ENCODE assay signal across 9 cellular contexts in the genomic region with DNA sequence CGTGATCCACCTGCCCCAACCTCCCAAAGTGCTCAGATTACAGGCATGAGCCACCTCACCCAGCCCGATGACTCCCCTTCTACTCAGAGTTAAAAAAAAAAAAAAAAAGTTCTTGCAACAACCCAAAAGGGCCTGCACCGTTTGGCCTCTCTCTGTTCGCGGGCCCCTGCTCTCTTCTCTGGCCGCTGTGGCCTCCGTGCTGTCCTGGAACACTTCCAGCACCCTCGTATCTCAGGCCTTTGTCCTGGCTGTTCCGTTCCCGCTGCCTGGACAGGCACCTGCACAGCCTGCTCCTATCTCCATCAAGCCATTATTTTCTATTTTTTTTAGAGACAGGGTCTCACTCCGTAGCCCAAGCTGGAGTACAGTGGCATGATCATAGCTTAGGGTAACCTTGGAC.
"Had no signal": no experiment of that assay in that cellular context is flagged by ENCODE, and none has a peak within 500 bp of the region (broad histone marks: within the 10 kb centered on the region; RNA-seq: fewer than 3 reads in every experiment).

No MANE protein-coding gene starts in this region.

- H3K9me3 Mint-ChIP-seq: activated CD4-positive, alpha-beta memory T cell treated with anti-CD3 and anti-CD28 coated beads, Interleukin-2, amount 10 ng/mL, durations not matched to agents 7 days and 5 days; activated naive CD4-positive, alpha-beta T cell treated with anti-CD3 and anti-CD28 coated beads, Interleukin-2, amount 10 ng/mL, durations not matched to agents 7 days and 5 days; activated T-cell treated with anti-CD3 and anti-CD28 coated beads, Interleukin-2, amount 50 U/mL, for 24 hours; nephron had no signal

- H3K4me3 Mint-ChIP-seq: activated CD4-positive, alpha-beta memory T cell treated with anti-CD3 and anti-CD28 coated beads, Interleukin-2, amount 10 ng/mL, durations not matched to agents 7 days and 5 days; activated CD4-positive, alpha-beta T cell treated with anti-CD3 and anti-CD28 coated beads for 36 hours; activated naive CD4-positive, alpha-beta T cell treated with anti-CD3 and anti-CD28 coated beads, Interleukin-2, amount 10 ng/mL, durations not matched to agents 7 days and 5 days; activated T-cell treated with anti-CD3 and anti-CD28 coated beads, Interleukin-2, amount 50 U/mL, for 24 hours; nephron had no signal

- H3K27ac Mint-ChIP-seq: activated CD4-positive, alpha-beta memory T cell treated with anti-CD3 and anti-CD28 coated beads, Interleukin-2, amount 10 ng/mL, durations not matched to agents 7 days and 5 days; activated CD4-positive, alpha-beta T cell treated with anti-CD3 and anti-CD28 coated beads for 36 hours; activated naive CD4-positive, alpha-beta T cell treated with anti-CD3 and anti-CD28 coated beads, Interleukin-2, amount 10 ng/mL, durations not matched to agents 7 days and 5 days; activated T-cell treated with anti-CD3 and anti-CD28 coated beads, Interleukin-2, amount 50 U/mL, for 24 hours; nephron had no signal

- H3K4me1 Mint-ChIP-seq: nephron had no signal

- H3K27me3 ChIP-seq: dorsolateral prefrontal cortex, esophagus squamous epithelium, transverse colon had no signal

- H3K27me3 Mint-ChIP-seq: activated CD4-positive, alpha-beta memory T cell treated with anti-CD3 and anti-CD28 coated beads, Interleukin-2, amount 10 ng/mL, durations not matched to agents 7 days and 5 days; activated CD4-positive, alpha-beta T cell treated with anti-CD3 and anti-CD28 coated beads for 36 hours; activated T-cell treated with anti-CD3 and anti-CD28 coated beads, Interleukin-2, amount 50 U/mL, for 24 hours had no signal

- H3K27ac ChIP-seq: dorsolateral prefrontal cortex had no signal

- H3K4me3 ChIP-seq: dorsolateral prefrontal cortex, esophagus squamous epithelium, transverse colon had no signal

- DNase-seq: activated CD4-positive, alpha-beta memory T cell treated with anti-CD3 and anti-CD28 coated beads, Interleukin-2, amount 10 ng/mL, durations not matched to agents 7 days and 5 days; activated CD4-positive, alpha-beta T cell treated with anti-CD3 and anti-CD28 coated beads for 36 hours; activated naive CD4-positive, alpha-beta T cell treated with anti-CD3 and anti-CD28 coated beads, Interleukin-2, amount 10 ng/mL, durations not matched to agents 7 days and 5 days; activated T-cell treated with anti-CD3 and anti-CD28 coated beads, Interleukin-2, amount 50 U/mL, for 24 hours; dorsolateral prefrontal cortex; esophagus squamous epithelium; stimulated activated CD4-positive, alpha-beta T cell treated with anti-CD3 and anti-CD28 coated beads, Interleukin-1b, Interleukin-23, amount 100 ng/mL, for 48 hours; transverse colon had no signal

- H3K9me3 ChIP-seq: esophagus squamous epithelium, transverse colon had no signal
